ENCODE assay signal across 15 cellular contexts in genomic region chr22:30742291-30743256, GRCh38. TPM values are rescaled to one million over a fixed set of nuclear protein-coding genes. Genes with fewer than 3 reads are reported as not detected.
A peak's percentile ranks its signal among the peaks of the same experiment; 100 is the strongest.
DNase-seq lines count a peak whose midpoint lies in the region; ATAC-seq, FAIRE-seq and TF ChIP-seq lines count a peak whose summit lies in the region.
"Had no signal": no experiment of that assay in that cellular context is flagged by ENCODE, and none has a peak within 500 bp of the region (broad histone marks: within the 10 kb centered on the region; RNA-seq: fewer than 3 reads in every experiment).

No MANE protein-coding gene starts in this region.

- no peaks in the 10 kb centered on the region for H3K9me3 Mint-ChIP-seq in activated T-helper 1 cell treated with anti-CD3 and anti-CD28 coated beads, Interleukin-12 subunit alpha, Interleukin-12 subunit beta, Interleukin-2, Interleukin-4 antibody, amounts not matched to agents 30 ng/mL and 10 ng/mL and 1 ng/mL, durations not matched to agents 14 hours and 24 hours and 36 hours
- H3K9me3 Mint-ChIP-seq in type B pancreatic cell: no peaks in the 10 kb centered on the region
- H3K9me3 Mint-ChIP-seq: CD8-positive, alpha-beta memory T cell had no signal

- H3K4me1 Mint-ChIP-seq in activated T-helper 1 cell treated with anti-CD3 and anti-CD28 coated beads, Interleukin-12 subunit alpha, Interleukin-12 subunit beta, Interleukin-2, Interleukin-4 antibody, amounts not matched to agents 30 ng/mL and 10 ng/mL and 1 ng/mL, durations not matched to agents 14 hours and 24 hours and 36 hours (ENCODE audit: low read depth): peaks cover 81% of the 10 kb centered on the region
- H3K4me1 Mint-ChIP-seq in type B pancreatic cell (ENCODE audit: unreplicated experiment): no peaks in the 10 kb centered on the region

- TF ChIP-seq CTCF in fibroblast of villous mesenchyme (IDR thresholded peaks at IDR 0.05; ENCODE audit: insufficient read depth, low read depth, low read length): no peak
- no peak for TF ChIP-seq CTCF in type B pancreatic cell (conservative IDR thresholded peaks at IDR 0.05)

- H3K4me3 Mint-ChIP-seq in activated T-helper 1 cell treated with anti-CD3 and anti-CD28 coated beads, Interleukin-12 subunit alpha, Interleukin-12 subunit beta, Interleukin-2, Interleukin-4 antibody, amounts not matched to agents 30 ng/mL and 10 ng/mL and 1 ng/mL, durations not matched to agents 14 hours and 24 hours and 36 hours: peak overlapping the region; percentile 48
- H3K4me3 Mint-ChIP-seq in type B pancreatic cell: no peak overlapping the region

- H3K27me3 Mint-ChIP-seq in activated T-helper 1 cell treated with anti-CD3 and anti-CD28 coated beads, Interleukin-12 subunit alpha, Interleukin-12 subunit beta, Interleukin-2, Interleukin-4 antibody, amounts not matched to agents 30 ng/mL and 10 ng/mL and 1 ng/mL, durations not matched to agents 14 hours and 24 hours and 36 hours (ENCODE audit: insufficient read depth): no peaks in the 10 kb centered on the region
- peaks cover 10% of the 10 kb centered on the region for H3K27me3 Mint-ChIP-seq in type B pancreatic cell

- intact Hi-C loops in activated T-helper 1 cell treated with anti-CD3 and anti-CD28 coated beads, Interleukin-12 subunit alpha, Interleukin-12 subunit beta, Interleukin-2, Interleukin-4 antibody, amounts not matched to agents 30 ng/mL and 10 ng/mL and 1 ng/mL, durations not matched to agents 14 hours and 24 hours and 36 hours (cut with micrococcal nuclease): loop anchor here (1.0 to 10.0 kb wide), 8 partner anchors 32 to 578 kb away; partner anchors contain the start of genes DUSP18, PES1 and PIK3IP1

- peaks cover 2% of the 10 kb centered on the region for H3K36me3 Mint-ChIP-seq in activated T-helper 1 cell treated with anti-CD3 and anti-CD28 coated beads, Interleukin-12 subunit alpha, Interleukin-12 subunit beta, Interleukin-2, Interleukin-4 antibody, amounts not matched to agents 30 ng/mL and 10 ng/mL and 1 ng/mL, durations not matched to agents 14 hours and 24 hours and 36 hours (ENCODE audit: low read depth)
- H3K36me3 Mint-ChIP-seq in type B pancreatic cell: peaks cover 3% of the 10 kb centered on the region

- no peak for ATAC-seq in HG03135 (IDR thresholded peaks at IDR 0.05; ENCODE audit: unreplicated experiment)

- H3K4me3 ChIP-seq in fibroblast of villous mesenchyme (ENCODE audit: low read depth, low read length): no peak overlapping the region
- H3K4me3 ChIP-seq: coronary artery, SK-N-MC had no signal

- DNase-seq in activated CD4-positive, alpha-beta T cell treated with anti-CD3 and anti-CD28 coated beads for 48 hours: peak; percentile 60
- DNase-seq in activated CD4-positive, alpha-beta T cell treated with anti-CD3 and anti-CD28 coated beads, Interleukin-2, amount 50 U/mL, for 1 hour: no peak
- no peak for DNase-seq in GM18507 (ENCODE audit: extremely low spot score, insufficient read length, low read depth)
- no peak for DNase-seq in activated T-helper 1 cell treated with anti-CD3 and anti-CD28 coated beads, Interleukin-12 subunit alpha, Interleukin-12 subunit beta, Interleukin-2, Interleukin-4 antibody, amounts not matched to agents 30 ng/mL and 10 ng/mL and 1 ng/mL, durations not matched to agents 14 hours and 24 hours and 36 hours (ENCODE audit: low spot score)
- DNase-seq in fibroblast of villous mesenchyme (ENCODE audit: low read depth): peak; percentile 48
- DNase-seq in type B pancreatic cell (ENCODE audit: extremely low spot score, unreplicated experiment): no peak
- DNase-seq in AML-193 (lab: John Stamatoyannopoulos, UW): no peak
- DNase-seq: CD8-positive, alpha-beta memory T cell; kidney glomerular epithelial cell; NCI-H748 treated with DMSO at 0.1 percent for 48 hours; occipital lobe; stimulated activated naive CD4-positive, alpha-beta T cell treated with Interleukin-2 at 50 U/mL for 16 hours had no signal

- peak overlapping the region; percentile 96 for H3K27ac Mint-ChIP-seq in activated T-helper 1 cell treated with anti-CD3 and anti-CD28 coated beads, Interleukin-12 subunit alpha, Interleukin-12 subunit beta, Interleukin-2, Interleukin-4 antibody, amounts not matched to agents 30 ng/mL and 10 ng/mL and 1 ng/mL, durations not matched to agents 14 hours and 24 hours and 36 hours
- no peak overlapping the region for H3K27ac Mint-ChIP-seq in type B pancreatic cell

- peak; percentile 55 for FAIRE-seq in GM18507 (lab: Jason Lieb, UNC)

RNA-seq across cellular contexts. Expression of gene OSBP2, which starts 47.9 kb away (rescaled TPM):
- total RNA-seq in activated T-helper 1 cell treated with anti-CD3 and anti-CD28 coated beads, Interleukin-12 subunit alpha, Interleukin-12 subunit beta, Interleukin-2, Interleukin-4 antibody, amounts not matched to agents 30 ng/mL and 10 ng/mL and 1 ng/mL, durations not matched to agents 14 hours and 24 hours and 36 hours: 1.6 and 1.9 TPM in 2 replicates
- total RNA-seq in fibroblast of villous mesenchyme (0.43 and 0.97 TPM in 2 replicates), type B pancreatic cell (ENCODE audit: low replicate concordance) (8.1 and 9.5 TPM in 2 replicates)

Comparison
In these comparisons a context has a peak if more than half of its experiments do, and no peak if none do; other contexts are left out.
1. DNase-seq: peak in activated CD4-positive, alpha-beta T cell treated with anti-CD3 and anti-CD28 coated beads for 48 hours (single experiment) and fibroblast of villous mesenchyme (single experiment); none in activated CD4-positive, alpha-beta T cell treated with anti-CD3 and anti-CD28 coated beads, Interleukin-2, amount 50 U/mL, for 1 hour (single experiment), GM18507 (single experiment), activated T-helper 1 cell treated with anti-CD3 and anti-CD28 coated beads, Interleukin-12 subunit alpha, Interleukin-12 subunit beta, Interleukin-2, Interleukin-4 antibody, amounts not matched to agents 30 ng/mL and 10 ng/mL and 1 ng/mL, durations not matched to agents 14 hours and 24 hours and 36 hours (single experiment), type B pancreatic cell (single experiment) and AML-193 (0 of 2).